ENCODE assay signal across 8 cellular contexts in genomic region chr17:68020451-68020779, GRCh38. TPM values are rescaled to one million over a fixed set of nuclear protein-coding genes. Genes with fewer than 3 reads are reported as not detected.
A peak's percentile ranks its signal among the peaks of the same experiment; 100 is the strongest.
DNase-seq lines count a peak whose midpoint lies in the region; ATAC-seq and TF ChIP-seq lines count a peak whose summit lies in the region.

No MANE protein-coding gene starts in this region.

- CTCF ChIA-PET in Panc1 (lab: Charles Lee), result no interaction called here

- POLR2A ChIA-PET in Panc1 (lab: Charles Lee), result interaction anchor here (0.6 kb wide), 1 partner anchor 20 kb away, joined by 3 read pairs; no protein-coding TSS in a partner anchor

- H3K36me3 ChIP-seq in cardiac muscle cell, result no peaks in the 10 kb centered on the region
- no peaks in the 10 kb centered on the region for H3K36me3 ChIP-seq in Panc1 (ENCODE audit: control insufficient read depth, insufficient read depth, low read length)

- ATAC-seq in Panc1, result peak; percentile 22; the same call in 1 of the 2 replicates
- ATAC-seq in HG02852 (IDR thresholded peaks at IDR 0.05; ENCODE audit: unreplicated experiment), result no peak
- ATAC-seq in GM18517 (IDR thresholded peaks at IDR 0.05; ENCODE audit: unreplicated experiment), result no peak

- H3K9me3 Mint-ChIP-seq in neural crest cell, result peaks cover 4% of the 10 kb centered on the region

- H3K27me3 ChIP-seq in cardiac muscle cell (no peaks in the 10 kb centered on the region), Panc1 (ENCODE audit: control insufficient read depth, insufficient read depth, low read length) (no peaks in the 10 kb centered on the region)

- intact Hi-C loops in cardiac septum (cut with DNase I), result loop anchor here (2.0 kb wide), 1 partner anchor 82 kb away; no protein-coding TSS in a partner anchor
- intact Hi-C loops in Panc1 (cut with micrococcal nuclease; ENCODE audit: unreplicated experiment), result no loop called here

- H3K4me3 Mint-ChIP-seq in neural crest cell, result peak overlapping the region; percentile 89

- peaks cover 19% of the 10 kb centered on the region for H3K4me1 Mint-ChIP-seq in neural crest cell

- H3K4me1 ChIP-seq in cardiac muscle cell (ENCODE audit: low read depth) (no peaks in the 10 kb centered on the region), Panc1 (ENCODE audit: control insufficient read depth, insufficient read depth, low read length) (peaks cover 4% of the 10 kb centered on the region; the same call in 1 of the 2 replicates)

- H3K9me3 ChIP-seq in cardiac muscle cell (ENCODE audit: low read depth) (no peaks in the 10 kb centered on the region), Panc1 (ENCODE audit: control insufficient read depth, insufficient read depth, low read depth, low read length) (no peaks in the 10 kb centered on the region)

- BruUV-seq in Panc1 (replicated peaks; lab: Mats Ljungman, UMichigan), result no TSS peak

- TF ChIP-seq CTCF in cardiac muscle cell (IDR thresholded peaks at IDR 0.05; ENCODE audit: low read depth, low read length) (no peak), Panc1 (IDR thresholded peaks at IDR 0.05) (no peak), epithelial cell of proximal tubule (conservative IDR thresholded peaks at IDR 0.05; ENCODE audit: low read depth, low read length) (no peak), neural crest cell (conservative IDR thresholded peaks at IDR 0.05) (no peak)

- peak overlapping the region; percentile 70 for H3K27ac ChIP-seq in cardiac muscle cell
- peak overlapping the region; percentile 79 for H3K27ac ChIP-seq in Panc1 (ENCODE audit: low read length)

- peaks cover 4% of the 10 kb centered on the region for H3K36me3 Mint-ChIP-seq in neural crest cell (ENCODE audit: low read depth)

- in situ Hi-C loops in Panc1 (cut with HindIII; ENCODE audit: low pct_unique_long_range_greater_than_20kb, low sequenced_read_pairs), result no loop called here

- peak overlapping the region; percentile 94 for H3K27ac Mint-ChIP-seq in neural crest cell (ENCODE audit: unreplicated experiment)

- H3K4me3 ChIP-seq in cardiac muscle cell (peak overlapping the region; percentile 34), Panc1 (ENCODE audit: low read depth in 2 of 2, low read length in 2 of 2) (peak overlapping the region; percentile 55 to 78), epithelial cell of proximal tubule (ENCODE audit: low read depth, low read length) (peak overlapping the region; percentile 66)

- DNase-seq in cardiac muscle cell (ENCODE audit: low read depth in 1 of 2, low spot score in 1 of 2), result peak in 1 of 2 donors; percentile 12
- no peak for DNase-seq in cardiac septum (ENCODE audit: low spot score)
- DNase-seq in Panc1 (ENCODE audit: low read depth, low spot score), result no peak
- DNase-seq in epithelial cell of proximal tubule (ENCODE audit: low read depth), result no peak
- no peak for DNase-seq in neural crest cell (ENCODE audit: low read depth, low spot score)
- no peak for DNase-seq in CD1c-positive myeloid dendritic cell (ENCODE audit: extremely low spot score)

- peaks cover 12% of the 10 kb centered on the region for H3K27me3 Mint-ChIP-seq in neural crest cell (ENCODE audit: low read depth)

RNA-seq across cellular contexts. Expression of gene KPNA2, which starts 15.1 kb away (rescaled TPM):
- total RNA-seq in cardiac muscle cell (64.2 and 200 TPM in 2 replicates), cardiac septum (20.7 TPM), Panc1 (2021; ENCODE audit: unreplicated experiment) (177 TPM), epithelial cell of proximal tubule (369 and 409 TPM in 2 replicates), neural crest cell (376 and 397 TPM in 2 replicates)
- 129 and 452 TPM in 2 replicates for polyA plus RNA-seq in cardiac muscle cell
- 102 TPM for polyA plus RNA-seq in Panc1 (2012; ENCODE audit: insufficient read length)

RNA-seq across cellular contexts. Expression of gene C17orf58, which starts 24.1 kb away (rescaled TPM):
- 10.4 and 13.5 TPM in 2 replicates for total RNA-seq in cardiac muscle cell
- polyA plus RNA-seq in cardiac muscle cell, result 13.5 and 24.1 TPM in 2 replicates
- 3.4 TPM for total RNA-seq in cardiac septum
- 15.6 TPM for total RNA-seq in Panc1 (2021; ENCODE audit: unreplicated experiment)
- polyA plus RNA-seq in Panc1 (2012; ENCODE audit: insufficient read length), result 10.3 TPM
- 13.8 and 14.5 TPM in 2 replicates for total RNA-seq in epithelial cell of proximal tubule
- total RNA-seq in neural crest cell, result 16.4 and 18.9 TPM in 2 replicates
